In the genomic region with DNA sequence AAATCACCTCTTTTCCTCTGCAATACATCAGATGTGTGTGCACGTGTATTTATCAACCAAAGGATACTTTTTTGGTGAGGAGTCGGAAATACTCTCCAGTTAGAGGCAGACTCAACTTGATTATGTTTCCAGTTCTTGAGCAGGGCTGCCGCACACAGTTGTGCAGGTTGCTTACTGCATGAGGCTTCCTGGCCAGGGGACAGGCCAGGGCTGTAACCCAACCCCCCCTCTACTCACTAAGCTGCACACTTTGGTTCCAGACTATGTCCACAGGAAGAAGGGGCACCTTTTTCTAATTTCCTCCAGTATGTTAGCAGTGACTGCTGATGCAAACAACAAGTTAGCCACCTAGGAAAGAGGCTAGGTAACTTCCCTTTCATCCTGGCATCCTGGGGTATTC, we compare ENCODE assay signal across 18 cellular contexts.
DNase-seq lines count a peak whose midpoint lies in the region; ATAC-seq and TF ChIP-seq lines count a peak whose summit lies in the region.
"Had no signal": no experiment of that assay in that cellular context is flagged by ENCODE, and none has a peak within 500 bp of the region (broad histone marks: within the 10 kb centered on the region; RNA-seq: fewer than 3 reads in every experiment).

No MANE protein-coding gene starts in this region.

- H2AFZ ChIP-seq in fibroblast of lung (ENCODE audit: low read length): no peak overlapping the region
- H2AFZ ChIP-seq in parathyroid adenoma: peak overlapping the region; percentile 19

- TF ChIP-seq CTCF in fibroblast of lung (conservative IDR thresholded peaks at IDR 0.05 in 1 of 2, IDR thresholded peaks at IDR 0.05 in 1 of 2; ENCODE audit: low read depth in 1 of 2, low read length in 2 of 2) (no peak), parathyroid adenoma (IDR thresholded peaks at IDR 0.05) (no peak)

- no peaks in the 10 kb centered on the region for H3K27me3 ChIP-seq in BLaER1
- no peaks in the 10 kb centered on the region for H3K27me3 ChIP-seq in fibroblast of lung (ENCODE audit: control insufficient read depth, insufficient read depth, low read length)
- H3K27me3 ChIP-seq in parathyroid adenoma (ENCODE audit: control insufficient read depth, insufficient read depth, low read length): no peaks in the 10 kb centered on the region

- no peak overlapping the region for H3K27ac ChIP-seq in BLaER1
- peak overlapping the region; percentile 37 for H3K27ac ChIP-seq in SK-N-MC
- peak overlapping the region; percentile 80 for H3K27ac ChIP-seq in fibroblast of lung (ENCODE audit: insufficient read depth, low read length)
- H3K27ac ChIP-seq in parathyroid adenoma: peak overlapping the region; percentile 97

- H3K4me3 ChIP-seq in BLaER1 (peak overlapping the region; percentile 11; the same call in 1 of the 2 replicates), SK-N-MC (no peak overlapping the region), fibroblast of lung (replicated peaks in 1 of 4; ENCODE audit: control extremely low read depth in 1 of 4, insufficient read depth in 1 of 4, low read depth in 3 of 4, low read length in 4 of 4) (no peak overlapping the region), parathyroid adenoma (ENCODE audit: low read depth, low read length) (no peak overlapping the region)

- H3K4me1 ChIP-seq in BLaER1: peaks cover 58% of the 10 kb centered on the region
- peaks cover 7% of the 10 kb centered on the region for H3K4me1 ChIP-seq in fibroblast of lung (ENCODE audit: control insufficient read depth, extremely low read depth, insufficient read depth, low read length)
- H3K4me1 ChIP-seq in parathyroid adenoma: peaks cover 63% of the 10 kb centered on the region

- no peak overlapping the region for H3K9ac ChIP-seq in BLaER1
- H3K9ac ChIP-seq in SK-N-MC (ENCODE audit: insufficient read length): no peak overlapping the region
- H3K9ac ChIP-seq in fibroblast of lung (ENCODE audit: insufficient read depth, low read length): no peak overlapping the region
- no peak overlapping the region for H3K9ac ChIP-seq in parathyroid adenoma

- peaks cover 57% of the 10 kb centered on the region for H3K9me3 ChIP-seq in BLaER1
- H3K9me3 ChIP-seq in SK-N-MC (ENCODE audit: low read depth, low read length): no peaks in the 10 kb centered on the region
- H3K9me3 ChIP-seq in fibroblast of lung (ENCODE audit: control insufficient read depth, insufficient read depth, low read depth, low read length): no peaks in the 10 kb centered on the region
- no peaks in the 10 kb centered on the region for H3K9me3 ChIP-seq in parathyroid adenoma (ENCODE audit: control insufficient read depth, low read length)

- DNase-seq in SK-N-MC (ENCODE audit: low read depth, low spot score) (no peak), fibroblast of lung (ENCODE audit: low read depth in 2 of 2) (no peak), HT-29 (ENCODE audit: low spot score) (no peak)
- no peak for DNase-seq in activated CD4-positive, alpha-beta T cell treated with anti-CD3 and anti-CD28 coated beads, Interleukin-2, amount 50 U/mL, for 48 hours
- DNase-seq: GDM1, H7, KG1, NCI-H1092 treated with DMSO at 0.1 percent for 48 hours, NCI-H1436 treated with DMSO at 0.1 percent for 48 hours, NCI-H1930, NCI-H524, NCI-H774, SIG-M5 had no signal

- ATAC-seq in HG03442 (IDR thresholded peaks at IDR 0.05; ENCODE audit: unreplicated experiment): no peak
- ATAC-seq: HepG2, Panc1 had no signal

- H3K79me2 ChIP-seq in fibroblast of lung (ENCODE audit: control insufficient read depth, insufficient read depth, low read length) (no peaks in the 10 kb centered on the region), parathyroid adenoma (peaks cover 4% of the 10 kb centered on the region)

- peaks cover 14% of the 10 kb centered on the region; the same call in 1 of the 2 replicates for H3K36me3 ChIP-seq in BLaER1
- H3K36me3 ChIP-seq in SK-N-MC (ENCODE audit: insufficient read depth, low read length): no peaks in the 10 kb centered on the region
- H3K36me3 ChIP-seq in fibroblast of lung (ENCODE audit: control insufficient read depth, insufficient read depth, low read length): no peaks in the 10 kb centered on the region
- H3K36me3 ChIP-seq in parathyroid adenoma (ENCODE audit: control insufficient read depth, insufficient read depth, low read length): no peaks in the 10 kb centered on the region

- no peak overlapping the region for H3K4me2 ChIP-seq in BLaER1
- no peak overlapping the region for H3K4me2 ChIP-seq in fibroblast of lung (ENCODE audit: extremely low read depth, insufficient read depth, low read length)
- H3K4me2 ChIP-seq in parathyroid adenoma (ENCODE audit: low read length): peak overlapping the region; percentile 31

- no peaks in the 10 kb centered on the region for H4K20me1 ChIP-seq in BLaER1
- no peaks in the 10 kb centered on the region for H4K20me1 ChIP-seq in fibroblast of lung (ENCODE audit: control insufficient read depth, extremely low read depth, insufficient read depth, low read length)
